Comparison of ENCODE assay signal across 23 cellular contexts in genomic region chr7:12431886-12432285, GRCh38. TPM values are rescaled to one million over a fixed set of nuclear protein-coding genes. Genes with fewer than 3 reads are reported as not detected.
DNase-seq lines count a peak whose midpoint lies in the region; FAIRE-seq and TF ChIP-seq lines count a peak whose summit lies in the region.
"Had no signal": no experiment of that assay in that cellular context is flagged by ENCODE, and none has a peak within 500 bp of the region (broad histone marks: within the 10 kb centered on the region; RNA-seq: fewer than 3 reads in every experiment).

No MANE protein-coding gene starts in this region.

- CTCF ChIA-PET in CD8-positive, alpha-beta memory T cell (lab: Charles Lee), result no interaction called here

- H3K27me3 Mint-ChIP-seq in nephron progenitor cell (ENCODE audit: low read depth, poor library complexity), result no peaks in the 10 kb centered on the region
- H3K27me3 Mint-ChIP-seq in CD8-positive, alpha-beta memory T cell, result peaks cover 12 to 25% of the 10 kb centered on the region in 2 donors
- H3K27me3 Mint-ChIP-seq in T-helper 2 cell treated with Interferon-gamma antibody and Interleukin-4, amounts not matched to agents 5 μg/mL and 100 μg/mL, for 36 hours (ENCODE audit: low read depth), result no peaks in the 10 kb centered on the region

- H3K4me3 Mint-ChIP-seq in nephron progenitor cell, result no peak overlapping the region
- no peak overlapping the region for H3K4me3 Mint-ChIP-seq in CD8-positive, alpha-beta memory T cell
- H3K4me3 Mint-ChIP-seq in T-helper 2 cell treated with Interferon-gamma antibody and Interleukin-4, amounts not matched to agents 5 μg/mL and 100 μg/mL, for 36 hours, result no peak overlapping the region
- H3K4me3 Mint-ChIP-seq: activated naive CD4-positive, alpha-beta T cell treated with anti-CD3 and anti-CD28 coated beads for 36 hours; IgD-negative memory B cell; stimulated activated naive CD8-positive, alpha-beta T cell treated with anti-CD3 and anti-CD28 coated beads, Interleukin-15, Interleukin-2, amounts not matched to agents 100 ng/mL and 50 ng/mL, for 24 hours had no signal

- no peaks in the 10 kb centered on the region for H3K27me3 ChIP-seq in HUES64 (ENCODE audit: insufficient read depth, low read length)
- no peaks in the 10 kb centered on the region for H3K27me3 ChIP-seq in bronchial epithelial cell (ENCODE audit: control insufficient read depth, insufficient read depth, low read length)
- no peaks in the 10 kb centered on the region for H3K27me3 ChIP-seq in CD8-positive, alpha-beta memory T cell (ENCODE audit: insufficient read depth, low read length, poor library complexity, severe bottlenecking)
- H3K27me3 ChIP-seq: colonic mucosa, neutrophil, right atrium auricular region, upper lobe of left lung had no signal

- H3K27ac ChIP-seq in HUES64 (ENCODE audit: low read depth, low read length) (peak overlapping the region; percentile 70; the same call in 1 of the 2 replicates), coronary artery (no peak overlapping the region)
- no peak overlapping the region for H3K27ac ChIP-seq in CD8-positive, alpha-beta memory T cell (ENCODE audit: low read depth, low read length)
- H3K27ac ChIP-seq: colonic mucosa, neutrophil, PC-9, right atrium auricular region, upper lobe of left lung had no signal

- H3K4me1 ChIP-seq in ES-I3 (ENCODE audit: insufficient read depth, low read length), result peaks cover 10% of the 10 kb centered on the region
- peaks cover 16% of the 10 kb centered on the region for H3K4me1 ChIP-seq in HUES64 (ENCODE audit: insufficient read depth, low read length)
- H3K4me1 ChIP-seq in CD8-positive, alpha-beta memory T cell (ENCODE audit: insufficient read depth, low read length), result no peaks in the 10 kb centered on the region
- H3K4me1 ChIP-seq: colonic mucosa, right atrium auricular region, upper lobe of left lung had no signal

- DNase-seq in bronchial epithelial cell (ENCODE audit: low read depth) (peak; percentile 68), nephron progenitor cell (peak; percentile 10), coronary artery (ENCODE audit: low spot score) (no peak), amygdala (lab: John Stamatoyannopoulos, UW) (no peak)
- DNase-seq in CD8-positive, alpha-beta memory T cell, result no peak
- no peak for DNase-seq in T-helper 2 cell treated with Interferon-gamma antibody and Interleukin-4, amounts not matched to agents 5 μg/mL and 100 μg/mL, for 36 hours (ENCODE audit: low spot score)
- DNase-seq: activated CD4-positive, alpha-beta T cell treated with anti-CD3 and anti-CD28 coated beads, Interleukin-2, amount 50 U/mL, for 1 hour; activated naive CD4-positive, alpha-beta T cell treated with anti-CD3 and anti-CD28 coated beads for 36 hours; activated T-cell treated with anti-CD3 and anti-CD28 coated beads for 4 hours; colonic mucosa; erythroblast; midbrain; NCI-H2081 treated with DMSO at 0.1 percent for 48 hours; NCI-H526 treated with DMSO at 0.1 percent for 48 hours; PC-9 had no signal

- H3K9me3 Mint-ChIP-seq in nephron progenitor cell, result peaks cover 43% of the 10 kb centered on the region
- peaks cover 0 to 8% (median 0%) of the 10 kb centered on the region in 5 donors for H3K9me3 Mint-ChIP-seq in CD8-positive, alpha-beta memory T cell
- no peaks in the 10 kb centered on the region for H3K9me3 Mint-ChIP-seq in T-helper 2 cell treated with Interferon-gamma antibody and Interleukin-4, amounts not matched to agents 5 μg/mL and 100 μg/mL, for 36 hours
- H3K9me3 Mint-ChIP-seq: activated naive CD4-positive, alpha-beta T cell treated with anti-CD3 and anti-CD28 coated beads for 36 hours; stimulated activated naive CD8-positive, alpha-beta T cell treated with anti-CD3 and anti-CD28 coated beads, Interleukin-15, Interleukin-2, amounts not matched to agents 100 ng/mL and 50 ng/mL, for 24 hours had no signal

- POLR2A ChIA-PET in CD8-positive, alpha-beta memory T cell (lab: Charles Lee), result no interaction called here

- no peak overlapping the region for H3K27ac Mint-ChIP-seq in nephron progenitor cell
- no peak overlapping the region for H3K27ac Mint-ChIP-seq in CD8-positive, alpha-beta memory T cell
- no peak overlapping the region for H3K27ac Mint-ChIP-seq in T-helper 2 cell treated with Interferon-gamma antibody and Interleukin-4, amounts not matched to agents 5 μg/mL and 100 μg/mL, for 36 hours
- H3K27ac Mint-ChIP-seq: activated naive CD4-positive, alpha-beta T cell treated with anti-CD3 and anti-CD28 coated beads for 36 hours; IgD-negative memory B cell; stimulated activated naive CD8-positive, alpha-beta T cell treated with anti-CD3 and anti-CD28 coated beads, Interleukin-15, Interleukin-2, amounts not matched to agents 100 ng/mL and 50 ng/mL, for 24 hours had no signal

- no peaks in the 10 kb centered on the region for H3K36me3 ChIP-seq in ES-I3 (ENCODE audit: insufficient read depth, low read length)
- no peaks in the 10 kb centered on the region for H3K36me3 ChIP-seq in HUES64 (ENCODE audit: insufficient read depth, low read length)
- H3K36me3 ChIP-seq in bronchial epithelial cell (ENCODE audit: control insufficient read depth, insufficient read depth, low read length), result no peaks in the 10 kb centered on the region
- no peaks in the 10 kb centered on the region for H3K36me3 ChIP-seq in CD8-positive, alpha-beta memory T cell (ENCODE audit: insufficient read depth, low read length)
- H3K36me3 ChIP-seq: colonic mucosa, neutrophil, right atrium auricular region, upper lobe of left lung had no signal

- H3K4me3 ChIP-seq in HUES64 (ENCODE audit: low read length) (no peak overlapping the region), bronchial epithelial cell (ENCODE audit: low read depth, low read length) (peak overlapping the region; percentile 20), coronary artery (no peak overlapping the region)
- H3K4me3 ChIP-seq in CD8-positive, alpha-beta memory T cell (ENCODE audit: low read length), result no peak overlapping the region
- H3K4me3 ChIP-seq: colonic mucosa, PC-9, right atrium auricular region, upper lobe of left lung had no signal

- peak overlapping the region; percentile 17 for H3K9ac ChIP-seq in ES-I3 (ENCODE audit: low read depth, low read length)
- no peak overlapping the region for H3K9ac ChIP-seq in HUES64 (ENCODE audit: low read depth, low read length)

- FAIRE-seq in bronchial epithelial cell (lab: Jason Lieb, UNC), result no peak

- H3K36me3 Mint-ChIP-seq in nephron progenitor cell (ENCODE audit: low read depth), result peaks cover 10% of the 10 kb centered on the region
- no peaks in the 10 kb centered on the region for H3K36me3 Mint-ChIP-seq in CD8-positive, alpha-beta memory T cell
- H3K36me3 Mint-ChIP-seq in T-helper 2 cell treated with Interferon-gamma antibody and Interleukin-4, amounts not matched to agents 5 μg/mL and 100 μg/mL, for 36 hours (ENCODE audit: low read depth), result no peaks in the 10 kb centered on the region
- H3K36me3 Mint-ChIP-seq: IgD-negative memory B cell had no signal

- no peaks in the 10 kb centered on the region; the same call in 1 of the 2 replicates for H3K9me3 ChIP-seq in ES-I3 (ENCODE audit: control insufficient read depth, insufficient read depth, low read length)
- H3K9me3 ChIP-seq in HUES64 (ENCODE audit: insufficient read depth, low read depth, low read length), result peaks cover 2% of the 10 kb centered on the region; the same call in 1 of the 2 replicates
- H3K9me3 ChIP-seq in CD8-positive, alpha-beta memory T cell (ENCODE audit: low read length), result no peaks in the 10 kb centered on the region
- H3K9me3 ChIP-seq: colonic mucosa, neutrophil had no signal

- no peak for TF ChIP-seq CTCF in bronchial epithelial cell (IDR thresholded peaks at IDR 0.05; ENCODE audit: insufficient read depth, low read length, severe bottlenecking)
- TF ChIP-seq CTCF in nephron progenitor cell (IDR thresholded peaks at IDR 0.05), result no peak
- no peak for TF ChIP-seq CTCF in coronary artery (IDR thresholded peaks at IDR 0.05)

- 71% methylated on average over 7 of the region's 7 CpGs for WGBS in HUES64

- peaks cover 12% of the 10 kb centered on the region for H3K4me1 Mint-ChIP-seq in nephron progenitor cell
- no peaks in the 10 kb centered on the region for H3K4me1 Mint-ChIP-seq in CD8-positive, alpha-beta memory T cell
- no peaks in the 10 kb centered on the region for H3K4me1 Mint-ChIP-seq in T-helper 2 cell treated with Interferon-gamma antibody and Interleukin-4, amounts not matched to agents 5 μg/mL and 100 μg/mL, for 36 hours (ENCODE audit: low read depth)
- H3K4me1 Mint-ChIP-seq: IgD-negative memory B cell had no signal

RNA-seq across cellular contexts. Expression of gene VWDE, which starts 28.2 kb away (rescaled TPM):
- 2.9 TPM for polyA plus RNA-seq in HUES64 (2013, experiment 1 of 2)
- 2.5 TPM for polyA plus RNA-seq in HUES64 (2013, experiment 2 of 2)
- total RNA-seq in bronchial epithelial cell, result 1.1 and 3.6 TPM in 2 replicates
- total RNA-seq in CD8-positive, alpha-beta memory T cell, result under 1 TPM; 0.55 to 0.71 TPM
- 0.25 TPM for polyA plus RNA-seq in CD8-positive, alpha-beta memory T cell
- polyA plus RNA-seq: BJ, IgD-negative memory B cell had no signal

Comparison
In these comparisons a context has a peak if more than half of its experiments do, and no peak if none do; other contexts are left out.
1. DNase-seq: peak in bronchial epithelial cell (single experiment) and nephron progenitor cell (single experiment); none in CD8-positive, alpha-beta memory T cell (0 of 5), T-helper 2 cell treated with Interferon-gamma antibody and Interleukin-4, amounts not matched to agents 5 μg/mL and 100 μg/mL, for 36 hours (single experiment), coronary artery (single experiment) and amygdala (0 of 56).